In the genomic region with DNA sequence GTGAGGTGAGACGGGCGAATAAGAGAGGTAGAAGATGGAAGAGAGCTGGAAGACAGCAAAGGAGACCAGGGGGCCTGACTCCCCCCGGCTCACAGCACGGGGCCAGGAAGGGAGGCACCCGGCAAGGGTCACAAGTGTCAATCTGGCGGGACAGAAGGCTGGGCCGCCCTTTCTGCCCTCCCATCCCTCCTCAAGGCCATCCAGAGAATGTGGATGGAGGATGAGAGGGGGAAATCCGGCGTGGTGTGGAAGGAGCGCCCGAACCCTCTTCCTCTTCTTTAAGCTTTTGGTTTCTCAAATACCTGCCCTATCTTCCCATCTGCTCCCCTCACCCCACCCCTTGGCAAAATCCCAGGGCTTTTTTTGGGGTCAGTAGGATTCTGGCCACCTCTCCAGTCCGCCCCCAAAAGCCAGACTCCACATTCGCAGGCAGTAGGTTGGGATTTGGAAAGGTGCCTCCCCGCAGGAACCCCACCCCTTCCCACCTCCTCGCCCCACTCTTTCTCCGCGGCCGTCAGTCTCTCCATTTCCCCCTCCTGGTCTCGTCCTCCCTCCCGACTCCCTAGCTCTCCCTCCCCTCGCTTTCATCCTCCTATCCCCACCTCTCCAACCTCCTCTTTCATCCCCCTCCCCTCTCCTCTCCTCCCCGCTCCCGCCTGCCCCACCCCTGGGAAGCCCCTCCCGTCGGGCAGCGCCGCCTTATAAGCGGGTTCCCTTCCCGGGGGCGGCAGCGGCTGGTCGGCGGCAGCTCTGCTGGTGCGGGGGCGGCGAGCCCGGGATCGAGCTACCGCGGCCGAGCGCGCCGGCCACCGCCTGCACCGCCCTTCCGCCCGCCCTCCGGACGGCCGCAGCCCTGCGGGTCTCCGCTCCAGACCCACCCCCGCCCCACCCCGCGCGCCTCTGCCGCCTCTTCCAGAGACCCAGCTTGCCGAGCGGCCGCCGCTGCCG, we compare ENCODE assay signal across 1 cellular context.
TF ChIP-seq lines count a peak whose summit lies in the region.

A gene with protein sequence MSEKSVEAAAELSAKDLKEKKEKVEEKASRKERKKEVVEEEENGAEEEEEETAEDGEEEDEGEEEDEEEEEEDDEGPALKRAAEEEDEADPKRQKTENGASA (plus strand): TSS at position 730 of the 948 bp plus-strand sequence. CDS start 343 bp downstream, outside the sequence.

TF ChIP-seq in K562, 482 proteins besides CTCF, POLR2A, EP300 and RAD21 (continued from another document and continues in another):
- TF ChIP-seq, protein P1, sequence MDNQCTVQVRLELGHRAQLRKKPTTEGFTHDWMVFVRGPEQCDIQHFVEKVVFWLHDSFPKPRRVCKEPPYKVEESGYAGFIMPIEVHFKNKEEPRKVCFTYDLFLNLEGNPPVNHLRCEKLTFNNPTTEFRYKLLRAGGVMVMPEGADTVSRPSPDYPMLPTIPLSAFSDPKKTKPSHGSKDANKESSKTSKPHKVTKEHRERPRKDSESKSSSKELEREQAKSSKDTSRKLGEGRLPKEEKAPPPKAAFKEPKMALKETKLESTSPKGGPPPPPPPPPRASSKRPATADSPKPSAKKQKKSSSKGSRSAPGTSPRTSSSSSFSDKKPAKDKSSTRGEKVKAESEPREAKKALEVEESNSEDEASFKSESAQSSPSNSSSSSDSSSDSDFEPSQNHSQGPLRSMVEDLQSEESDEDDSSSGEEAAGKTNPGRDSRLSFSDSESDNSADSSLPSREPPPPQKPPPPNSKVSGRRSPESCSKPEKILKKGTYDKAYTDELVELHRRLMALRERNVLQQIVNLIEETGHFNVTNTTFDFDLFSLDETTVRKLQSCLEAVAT (IDR thresholded peaks at IDR 0.05), result peak in 1 of 2 experiments; percentile 67; a peak in 2 of 4 replicates
- TF ChIP-seq CCNT2 (IDR thresholded peaks at IDR 0.05; ENCODE audit: borderline replicate concordance, extremely low read depth, insufficient read length, low read depth, low read length) (peak; percentile 31), NELFE (IDR thresholded peaks at IDR 0.05; ENCODE audit: insufficient read depth, insufficient read length) (no peak), DACH1 (IDR thresholded peaks at IDR 0.05; ENCODE audit: partially characterized antibody) (no peak), OTX1 (CRISPR knock-in tag; IDR thresholded peaks at IDR 0.05) (no peak), ZKSCAN3 (CRISPR knock-in tag; IDR thresholded peaks at IDR 0.05) (no peak), ELF1 (tag; IDR thresholded peaks at IDR 0.05) (no peak), EWSR1 (IDR thresholded peaks at IDR 0.05; ENCODE audit: borderline replicate concordance, low read depth, partially characterized antibody) (no peak), STAG1 (CRISPR knock-in tag; IDR thresholded peaks at IDR 0.05; ENCODE audit: borderline replicate concordance) (no peak), NR1H2 (CRISPR knock-in tag; IDR thresholded peaks at IDR 0.05) (no peak), TCF3 (CRISPR knock-in tag; IDR thresholded peaks at IDR 0.05) (no peak), PRPF4 (IDR thresholded peaks at IDR 0.05; ENCODE audit: insufficient read depth, low read depth, low read length, poor library complexity, severe bottlenecking) (no peak), ZNF609 (CRISPR knock-in tag; IDR thresholded peaks at IDR 0.05; ENCODE audit: borderline replicate concordance) (no peak), MECOM (CRISPR knock-in tag; IDR thresholded peaks at IDR 0.05) (no peak), HIVEP1 (CRISPR knock-in tag; IDR thresholded peaks at IDR 0.05) (no peak), ZZZ3 (IDR thresholded peaks at IDR 0.05) (no peak), BACH1 (tag; IDR thresholded peaks at IDR 0.05) (no peak), SAFB2 (IDR thresholded peaks at IDR 0.05; ENCODE audit: borderline replicate concordance, low read depth, low read length, severe bottlenecking) (no peak), BRCA1 (IDR thresholded peaks at IDR 0.05) (no peak), BRCA1 (CRISPR knock-in tag; IDR thresholded peaks at IDR 0.05) (no peak), IFI16 (CRISPR knock-in tag; IDR thresholded peaks at IDR 0.05) (no peak), PTRF (tag; IDR thresholded peaks at IDR 0.05) (no peak), ZNF274 (IDR thresholded peaks at IDR 0.05; ENCODE audit: borderline replicate concordance, low read depth, low read length) (no peak), MCM5 (IDR thresholded peaks at IDR 0.05; ENCODE audit: low read depth) (no peak), HNRNPL (IDR thresholded peaks at IDR 0.05; ENCODE audit: low read depth, low read length) (no peak), SPI1 (IDR thresholded peaks at IDR 0.05; ENCODE audit: borderline replicate concordance, low read depth, low read length) (no peak), CBX2 (IDR thresholded peaks at IDR 0.05; ENCODE audit: insufficient read depth, low read length, poor library complexity, severe bottlenecking) (no peak), RBM34 (IDR thresholded peaks at IDR 0.05; ENCODE audit: borderline replicate concordance, insufficient read depth, low read length) (no peak), PTBP1 (IDR thresholded peaks at IDR 0.05; ENCODE audit: low read depth, low read length) (no peak), EZH2 (IDR thresholded peaks at IDR 0.05; ENCODE audit: borderline replicate concordance, low read depth, low read length) (no peak), SMAD1 (IDR thresholded peaks at IDR 0.05; ENCODE audit: low read depth, low read length, partially characterized antibody) (no peak), NR0B1 (IDR thresholded peaks at IDR 0.05; ENCODE audit: partially characterized antibody) (no peak), PCBP1 (IDR thresholded peaks at IDR 0.05; ENCODE audit: low read depth, low read length, poor library complexity, severe bottlenecking) (peak; percentile 75), HNRNPLL (IDR thresholded peaks at IDR 0.05; ENCODE audit: low read depth, low read length, poor library complexity, severe bottlenecking) (no peak), ZBTB49 (CRISPR knock-in tag; IDR thresholded peaks at IDR 0.05; ENCODE audit: borderline replicate concordance) (no peak), TFAP4 (CRISPR knock-in tag; IDR thresholded peaks at IDR 0.05; ENCODE audit: borderline replicate concordance) (no peak), SRF (CRISPR knock-in tag; IDR thresholded peaks at IDR 0.05) (no peak), SP2 (IDR thresholded peaks at IDR 0.05; ENCODE audit: extremely low read depth, low read depth, low read length, poor library complexity, severe bottlenecking) (no peak), ZNF224 (CRISPR knock-in tag; IDR thresholded peaks at IDR 0.05) (no peak), NONO (IDR thresholded peaks at IDR 0.05; ENCODE audit: low read depth in 2 of 2, low read length in 1 of 2) (peak; percentile 33 to 81; a peak in 3 of 4 replicates), USF2 (CRISPR knock-in tag; IDR thresholded peaks at IDR 0.05) (no peak)
- TF ChIP-seq, protein P2, sequence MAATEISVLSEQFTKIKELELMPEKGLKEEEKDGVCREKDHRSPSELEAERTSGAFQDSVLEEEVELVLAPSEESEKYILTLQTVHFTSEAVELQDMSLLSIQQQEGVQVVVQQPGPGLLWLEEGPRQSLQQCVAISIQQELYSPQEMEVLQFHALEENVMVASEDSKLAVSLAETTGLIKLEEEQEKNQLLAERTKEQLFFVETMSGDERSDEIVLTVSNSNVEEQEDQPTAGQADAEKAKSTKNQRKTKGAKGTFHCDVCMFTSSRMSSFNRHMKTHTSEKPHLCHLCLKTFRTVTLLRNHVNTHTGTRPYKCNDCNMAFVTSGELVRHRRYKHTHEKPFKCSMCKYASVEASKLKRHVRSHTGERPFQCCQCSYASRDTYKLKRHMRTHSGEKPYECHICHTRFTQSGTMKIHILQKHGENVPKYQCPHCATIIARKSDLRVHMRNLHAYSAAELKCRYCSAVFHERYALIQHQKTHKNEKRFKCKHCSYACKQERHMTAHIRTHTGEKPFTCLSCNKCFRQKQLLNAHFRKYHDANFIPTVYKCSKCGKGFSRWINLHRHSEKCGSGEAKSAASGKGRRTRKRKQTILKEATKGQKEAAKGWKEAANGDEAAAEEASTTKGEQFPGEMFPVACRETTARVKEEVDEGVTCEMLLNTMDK (IDR thresholded peaks at IDR 0.05; ENCODE audit: borderline replicate concordance, insufficient read depth, low read depth, low read length, poor library complexity, severe bottlenecking), result no peak
- TF ChIP-seq, protein P3, sequence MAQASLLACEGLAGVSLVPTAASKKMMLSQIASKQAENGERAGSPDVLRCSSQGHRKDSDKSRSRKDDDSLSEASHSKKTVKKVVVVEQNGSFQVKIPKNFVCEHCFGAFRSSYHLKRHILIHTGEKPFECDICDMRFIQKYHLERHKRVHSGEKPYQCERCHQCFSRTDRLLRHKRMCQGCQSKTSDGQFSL (CRISPR knock-in tag; IDR thresholded peaks at IDR 0.05), result no peak
- TF ChIP-seq, protein P3 (tag; IDR thresholded peaks at IDR 0.05), result no peak
